ENCODE assay signal across 1 cellular context in the genomic region with DNA sequence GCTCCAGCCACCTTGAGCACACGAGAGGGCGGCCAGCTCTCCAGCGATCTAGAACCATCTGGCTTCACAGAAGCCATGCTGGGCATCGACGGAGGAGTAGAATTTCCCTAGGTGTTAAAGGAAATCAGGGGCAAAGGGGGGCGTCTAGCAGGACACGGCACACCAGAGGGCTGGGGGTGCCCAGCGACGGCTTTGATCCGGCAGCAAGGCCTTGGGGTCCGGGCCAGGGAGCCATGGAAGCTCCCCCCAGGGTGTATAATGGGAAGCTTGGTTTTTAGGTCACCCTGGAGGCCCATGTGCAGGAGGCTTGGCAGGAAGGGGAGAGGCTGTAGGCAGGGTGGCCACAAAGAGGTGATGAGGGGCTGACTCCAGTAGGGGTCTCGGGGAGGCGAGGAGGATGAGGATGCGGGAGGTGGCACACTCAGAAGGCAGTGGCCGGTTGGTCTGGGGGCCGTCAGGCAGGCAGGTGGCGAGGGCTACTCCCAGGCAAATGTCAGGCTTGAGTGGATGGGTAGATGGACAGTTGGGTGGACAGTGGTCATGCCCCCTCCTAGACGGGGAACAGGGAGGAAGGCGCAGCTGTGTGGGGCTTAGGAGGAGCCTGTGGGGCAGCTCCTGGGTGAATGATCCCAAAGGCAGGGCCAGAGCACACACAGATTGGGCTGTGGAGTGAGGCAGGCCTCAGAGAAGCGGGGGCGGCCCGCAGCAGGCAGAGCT.
TF ChIP-seq lines count a peak whose summit lies in the region.

No MANE protein-coding gene starts in this region.

TF ChIP-seq in HCT116, 20 proteins besides CTCF, POLR2A, EP300 and RAD21:
- TF ChIP-seq YY1 (IDR thresholded peaks at IDR 0.05; ENCODE audit: extremely low read depth, insufficient replicate concordance, low read depth, low read length) (no peak), TCF7L2 (IDR thresholded peaks at IDR 0.05; ENCODE audit: borderline replicate concordance, extremely low read depth, insufficient read depth, insufficient read length) (no peak), EZH2phosphoT487 (IDR thresholded peaks at IDR 0.05; ENCODE audit: borderline replicate concordance) (no peak), ZNF274 (IDR thresholded peaks at IDR 0.05; ENCODE audit: low read depth, low read length) (no peak), SRF (IDR thresholded peaks at IDR 0.05; ENCODE audit: low read depth) (no peak), SIN3A (IDR thresholded peaks at IDR 0.05; ENCODE audit: low read depth) (no peak), ZFX (IDR thresholded peaks at IDR 0.05) (no peak), CBX3 (IDR thresholded peaks at IDR 0.05; ENCODE audit: low read depth) (no peak)
